2 cellular contexts compared by ENCODE assay signal in genomic region chr9:113139225-113139829, GRCh38.
TF ChIP-seq lines count a peak whose summit lies in the region.

No MANE protein-coding gene starts in this region.

TF ChIP-seq in HepG2, 621 proteins besides CTCF, POLR2A, EP300 and RAD21 (continued from another document and continues in another):
- TF ChIP-seq ZNF574 (CRISPR knock-in tag; IDR thresholded peaks at IDR 0.05), result no peak
- TF ChIP-seq STAG1 (CRISPR knock-in tag; IDR thresholded peaks at IDR 0.05), result no peak
- TF ChIP-seq ZNF784 (CRISPR knock-in tag; IDR thresholded peaks at IDR 0.05; ENCODE audit: borderline replicate concordance), result no peak
- TF ChIP-seq, protein P1, sequence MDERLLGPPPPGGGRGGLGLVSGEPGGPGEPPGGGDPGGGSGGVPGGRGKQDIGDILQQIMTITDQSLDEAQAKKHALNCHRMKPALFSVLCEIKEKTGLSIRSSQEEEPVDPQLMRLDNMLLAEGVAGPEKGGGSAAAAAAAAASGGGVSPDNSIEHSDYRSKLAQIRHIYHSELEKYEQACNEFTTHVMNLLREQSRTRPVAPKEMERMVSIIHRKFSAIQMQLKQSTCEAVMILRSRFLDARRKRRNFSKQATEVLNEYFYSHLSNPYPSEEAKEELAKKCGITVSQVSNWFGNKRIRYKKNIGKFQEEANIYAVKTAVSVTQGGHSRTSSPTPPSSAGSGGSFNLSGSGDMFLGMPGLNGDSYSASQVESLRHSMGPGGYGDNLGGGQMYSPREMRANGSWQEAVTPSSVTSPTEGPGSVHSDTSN (CRISPR knock-in tag; IDR thresholded peaks at IDR 0.05), result peak; percentile 57; the same call in 1 of the 2 replicates
- TF ChIP-seq HOXA7 (CRISPR knock-in tag; IDR thresholded peaks at IDR 0.05), result no peak
- TF ChIP-seq, protein P2, sequence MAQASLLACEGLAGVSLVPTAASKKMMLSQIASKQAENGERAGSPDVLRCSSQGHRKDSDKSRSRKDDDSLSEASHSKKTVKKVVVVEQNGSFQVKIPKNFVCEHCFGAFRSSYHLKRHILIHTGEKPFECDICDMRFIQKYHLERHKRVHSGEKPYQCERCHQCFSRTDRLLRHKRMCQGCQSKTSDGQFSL (CRISPR knock-in tag; IDR thresholded peaks at IDR 0.05), result no peak
- TF ChIP-seq HMGA1 (CRISPR knock-in tag; conservative IDR thresholded peaks at IDR 0.05), result no peak
- no peak for TF ChIP-seq NRL (CRISPR knock-in tag; IDR thresholded peaks at IDR 0.05; ENCODE audit: borderline replicate concordance)
- TF ChIP-seq ZNF629 (CRISPR knock-in tag; conservative IDR thresholded peaks at IDR 0.05), result 0 out of 2 replicates have a peak, but pooled peaks have one; percentile 16
- TF ChIP-seq HDAC6 (IDR thresholded peaks at IDR 0.05; ENCODE audit: low read depth, low read length), result no peak
- peak; percentile 26; the same call in 1 of the 2 replicates for TF ChIP-seq GATAD1 (CRISPR knock-in tag; IDR thresholded peaks at IDR 0.05)
- no peak for TF ChIP-seq MATR3 (CRISPR knock-in tag; IDR thresholded peaks at IDR 0.05)
- no peak for TF ChIP-seq DNMT1 (CRISPR knock-in tag; IDR thresholded peaks at IDR 0.05)
- peak; percentile 60; the same call in 1 of the 2 replicates for TF ChIP-seq REPIN1 (CRISPR knock-in tag; IDR thresholded peaks at IDR 0.05; ENCODE audit: borderline replicate concordance, low read depth)
- peak; percentile 98 for TF ChIP-seq ESRRA (CRISPR knock-in tag; IDR thresholded peaks at IDR 0.05; ENCODE audit: low read depth)
- no peak for TF ChIP-seq ZNF230 (CRISPR knock-in tag; IDR thresholded peaks at IDR 0.05)
- TF ChIP-seq JARID2 (CRISPR knock-in tag; IDR thresholded peaks at IDR 0.05; ENCODE audit: insufficient replicate concordance), result no peak
- TF ChIP-seq ZSCAN31 (CRISPR knock-in tag; IDR thresholded peaks at IDR 0.05; ENCODE audit: low read depth), result no peak
- 0 out of 2 replicates have a peak, but pooled peaks have one; percentile 9 for TF ChIP-seq SIX1 (CRISPR knock-in tag; IDR thresholded peaks at IDR 0.05; ENCODE audit: borderline replicate concordance)
- TF ChIP-seq, protein P3, sequence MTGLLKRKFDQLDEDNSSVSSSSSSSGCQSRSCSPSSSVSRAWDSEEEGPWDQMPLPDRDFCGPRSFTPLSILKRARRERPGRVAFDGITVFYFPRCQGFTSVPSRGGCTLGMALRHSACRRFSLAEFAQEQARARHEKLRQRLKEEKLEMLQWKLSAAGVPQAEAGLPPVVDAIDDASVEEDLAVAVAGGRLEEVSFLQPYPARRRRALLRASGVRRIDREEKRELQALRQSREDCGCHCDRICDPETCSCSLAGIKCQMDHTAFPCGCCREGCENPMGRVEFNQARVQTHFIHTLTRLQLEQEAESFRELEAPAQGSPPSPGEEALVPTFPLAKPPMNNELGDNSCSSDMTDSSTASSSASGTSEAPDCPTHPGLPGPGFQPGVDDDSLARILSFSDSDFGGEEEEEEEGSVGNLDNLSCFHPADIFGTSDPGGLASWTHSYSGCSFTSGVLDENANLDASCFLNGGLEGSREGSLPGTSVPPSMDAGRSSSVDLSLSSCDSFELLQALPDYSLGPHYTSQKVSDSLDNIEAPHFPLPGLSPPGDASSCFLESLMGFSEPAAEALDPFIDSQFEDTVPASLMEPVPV (CRISPR knock-in tag; IDR thresholded peaks at IDR 0.05), result peak; percentile 70; the same call in 1 of the 2 replicates
- TF ChIP-seq EED (CRISPR knock-in tag; IDR thresholded peaks at IDR 0.05), result no peak

TF ChIP-seq in WTC11, 78 proteins besides CTCF, POLR2A, EP300 and RAD21:
- TF ChIP-seq, protein P4, sequence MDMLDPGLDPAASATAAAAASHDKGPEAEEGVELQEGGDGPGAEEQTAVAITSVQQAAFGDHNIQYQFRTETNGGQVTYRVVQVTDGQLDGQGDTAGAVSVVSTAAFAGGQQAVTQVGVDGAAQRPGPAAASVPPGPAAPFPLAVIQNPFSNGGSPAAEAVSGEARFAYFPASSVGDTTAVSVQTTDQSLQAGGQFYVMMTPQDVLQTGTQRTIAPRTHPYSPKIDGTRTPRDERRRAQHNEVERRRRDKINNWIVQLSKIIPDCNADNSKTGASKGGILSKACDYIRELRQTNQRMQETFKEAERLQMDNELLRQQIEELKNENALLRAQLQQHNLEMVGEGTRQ (CRISPR knock-in tag; IDR thresholded peaks at IDR 0.05), result no peak
- TF ChIP-seq ETV6 (CRISPR knock-in tag; IDR thresholded peaks at IDR 0.05) (no peak), HMGA2 (CRISPR knock-in tag; IDR thresholded peaks at IDR 0.05) (no peak), ESRRA (CRISPR knock-in tag; IDR thresholded peaks at IDR 0.05; ENCODE audit: borderline replicate concordance) (no peak)
- TF ChIP-seq, protein P5, sequence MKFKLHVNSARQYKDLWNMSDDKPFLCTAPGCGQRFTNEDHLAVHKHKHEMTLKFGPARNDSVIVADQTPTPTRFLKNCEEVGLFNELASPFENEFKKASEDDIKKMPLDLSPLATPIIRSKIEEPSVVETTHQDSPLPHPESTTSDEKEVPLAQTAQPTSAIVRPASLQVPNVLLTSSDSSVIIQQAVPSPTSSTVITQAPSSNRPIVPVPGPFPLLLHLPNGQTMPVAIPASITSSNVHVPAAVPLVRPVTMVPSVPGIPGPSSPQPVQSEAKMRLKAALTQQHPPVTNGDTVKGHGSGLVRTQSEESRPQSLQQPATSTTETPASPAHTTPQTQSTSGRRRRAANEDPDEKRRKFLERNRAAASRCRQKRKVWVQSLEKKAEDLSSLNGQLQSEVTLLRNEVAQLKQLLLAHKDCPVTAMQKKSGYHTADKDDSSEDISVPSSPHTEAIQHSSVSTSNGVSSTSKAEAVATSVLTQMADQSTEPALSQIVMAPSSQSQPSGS (CRISPR knock-in tag; IDR thresholded peaks at IDR 0.05; ENCODE audit: borderline replicate concordance, low read depth), result no peak
- TF ChIP-seq, protein P6, sequence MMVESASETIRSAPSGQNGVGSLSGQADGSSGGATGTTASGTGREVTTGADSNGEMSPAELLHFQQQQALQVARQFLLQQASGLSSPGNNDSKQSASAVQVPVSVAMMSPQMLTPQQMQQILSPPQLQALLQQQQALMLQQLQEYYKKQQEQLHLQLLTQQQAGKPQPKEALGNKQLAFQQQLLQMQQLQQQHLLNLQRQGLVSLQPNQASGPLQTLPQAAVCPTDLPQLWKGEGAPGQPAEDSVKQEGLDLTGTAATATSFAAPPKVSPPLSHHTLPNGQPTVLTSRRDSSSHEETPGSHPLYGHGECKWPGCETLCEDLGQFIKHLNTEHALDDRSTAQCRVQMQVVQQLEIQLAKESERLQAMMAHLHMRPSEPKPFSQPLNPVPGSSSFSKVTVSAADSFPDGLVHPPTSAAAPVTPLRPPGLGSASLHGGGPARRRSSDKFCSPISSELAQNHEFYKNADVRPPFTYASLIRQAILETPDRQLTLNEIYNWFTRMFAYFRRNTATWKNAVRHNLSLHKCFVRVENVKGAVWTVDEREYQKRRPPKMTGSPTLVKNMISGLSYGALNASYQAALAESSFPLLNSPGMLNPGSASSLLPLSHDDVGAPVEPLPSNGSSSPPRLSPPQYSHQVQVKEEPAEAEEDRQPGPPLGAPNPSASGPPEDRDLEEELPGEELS (CRISPR knock-in tag; IDR thresholded peaks at IDR 0.05), result no peak
